Comparison of ENCODE assay signal across 21 cellular contexts in the genomic region with DNA sequence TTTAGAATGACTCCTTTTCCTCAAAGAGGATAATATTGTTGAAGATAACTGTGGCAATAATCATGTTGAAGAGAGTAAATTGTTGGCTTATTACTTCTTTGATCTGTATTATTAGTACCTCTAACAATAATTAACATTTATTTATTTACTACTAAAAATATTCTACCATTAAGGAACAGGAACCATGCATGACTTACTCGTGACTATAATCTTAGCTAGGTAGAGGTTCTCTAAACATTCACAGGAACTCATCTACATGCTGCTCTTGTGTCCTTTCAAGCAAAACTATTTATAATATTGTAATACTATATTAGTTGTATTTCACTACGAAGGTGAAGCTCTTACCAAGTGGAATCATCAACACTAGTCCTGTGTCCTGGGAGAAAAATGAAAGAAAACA. TPM values are rescaled to one million over a fixed set of nuclear protein-coding genes. Genes with fewer than 3 reads are reported as not detected.
A peak's percentile ranks its signal among the peaks of the same experiment; 100 is the strongest.
DNase-seq lines count a peak whose midpoint lies in the region; ATAC-seq and TF ChIP-seq lines count a peak whose summit lies in the region.
"Had no signal": no experiment of that assay in that cellular context is flagged by ENCODE, and none has a peak within 500 bp of the region (broad histone marks: within the 10 kb centered on the region; RNA-seq: fewer than 3 reads in every experiment).

No MANE protein-coding gene starts in this region.

- intact Hi-C loops in aorta (cut with DNase I): no loop called here

- H3K4me2 ChIP-seq in BLaER1 (peak overlapping the region; percentile 9; the same call in 1 of the 2 replicates), neural progenitor cell (no peak overlapping the region)

- H3F3A ChIP-seq in neural progenitor cell (ENCODE audit: low read depth): no peaks in the 10 kb centered on the region

- no peak overlapping the region for H3K9ac ChIP-seq in BLaER1
- no peak overlapping the region for H3K9ac ChIP-seq in neural progenitor cell

- 79 to 84% methylated on average over 2 of the region's 2 CpGs for WGBS in aorta, 2 donors

- H3K27me3 ChIP-seq in BLaER1 (no peaks in the 10 kb centered on the region), aorta (ENCODE audit: control insufficient read depth in 1 of 2, insufficient read depth in 2 of 2, low read length in 1 of 2) (no peaks in the 10 kb centered on the region), neural progenitor cell (no peaks in the 10 kb centered on the region)

- H3K36me3 Mint-ChIP-seq in stimulated activated naive B cell treated with anti-CD40 and anti-IgM and Interleukin-4, amounts not matched to agents 10 μg/mL and 1 μg/mL and 100 μg/mL, for 72 hours: peaks cover 18 to 21% of the 10 kb centered on the region in 2 donors
- H3K36me3 Mint-ChIP-seq in neural progenitor cell: no peaks in the 10 kb centered on the region
- H3K36me3 Mint-ChIP-seq: CD4-positive, CD25-positive, alpha-beta regulatory T cell had no signal

- peaks cover 7% of the 10 kb centered on the region; the same call in 1 of the 2 replicates for H3K4me1 ChIP-seq in BLaER1
- H3K4me1 ChIP-seq in aorta (ENCODE audit: control insufficient read depth in 1 of 2, insufficient read depth in 2 of 2, low read length in 2 of 2): no peaks in the 10 kb centered on the region
- H3K4me1 ChIP-seq in neural progenitor cell: no peaks in the 10 kb centered on the region

- TF ChIP-seq CTCF in neural progenitor cell (IDR thresholded peaks at IDR 0.05): no peak

- peak overlapping the region in 1 of 2 donors; percentile 54 for H3K4me3 Mint-ChIP-seq in stimulated activated naive B cell treated with anti-CD40 and anti-IgM and Interleukin-4, amounts not matched to agents 10 μg/mL and 1 μg/mL and 100 μg/mL, for 72 hours
- no peak overlapping the region for H3K4me3 Mint-ChIP-seq in neural progenitor cell
- H3K4me3 Mint-ChIP-seq: CD4-positive, CD25-positive, alpha-beta regulatory T cell; CD8-positive, alpha-beta memory T cell had no signal

- H3K36me3 ChIP-seq in BLaER1 (no peaks in the 10 kb centered on the region), aorta (ENCODE audit: control insufficient read depth in 1 of 2, insufficient read depth in 2 of 2, low read length in 1 of 2) (no peaks in the 10 kb centered on the region), neural progenitor cell (no peaks in the 10 kb centered on the region)

- H3K9me3 ChIP-seq in BLaER1 (peaks cover 34% of the 10 kb centered on the region), aorta (ENCODE audit: control insufficient read depth, low read length) (no peaks in the 10 kb centered on the region), neural progenitor cell (ENCODE audit: low read depth) (no peaks in the 10 kb centered on the region)

- H4K20me1 ChIP-seq in BLaER1: no peaks in the 10 kb centered on the region
- no peaks in the 10 kb centered on the region for H4K20me1 ChIP-seq in neural progenitor cell (ENCODE audit: low read depth)

- H3K27ac ChIP-seq in BLaER1: no peak overlapping the region
- H3K27ac ChIP-seq in aorta (ENCODE audit: low read depth in 1 of 2, low read length in 2 of 2): no peak overlapping the region
- H3K27ac ChIP-seq in neural progenitor cell: no peak overlapping the region

- peaks cover 20 to 43% of the 10 kb centered on the region in 2 donors for H3K4me1 Mint-ChIP-seq in stimulated activated naive B cell treated with anti-CD40 and anti-IgM and Interleukin-4, amounts not matched to agents 10 μg/mL and 1 μg/mL and 100 μg/mL, for 72 hours
- H3K4me1 Mint-ChIP-seq in neural progenitor cell: peaks cover 2% of the 10 kb centered on the region

- H3K27ac Mint-ChIP-seq in stimulated activated naive B cell treated with anti-CD40 and anti-IgM and Interleukin-4, amounts not matched to agents 10 μg/mL and 1 μg/mL and 100 μg/mL, for 72 hours: peak overlapping the region; percentile 69
- H3K27ac Mint-ChIP-seq in neural progenitor cell: no peak overlapping the region
- H3K27ac Mint-ChIP-seq: CD4-positive, CD25-positive, alpha-beta regulatory T cell; CD8-positive, alpha-beta memory T cell; IgD-negative memory B cell had no signal

- no peaks in the 10 kb centered on the region for H3K27me3 Mint-ChIP-seq in stimulated activated naive B cell treated with anti-CD40 and anti-IgM and Interleukin-4, amounts not matched to agents 10 μg/mL and 1 μg/mL and 100 μg/mL, for 72 hours
- no peaks in the 10 kb centered on the region for H3K27me3 Mint-ChIP-seq in neural progenitor cell (ENCODE audit: insufficient read depth, low read depth)
- H3K27me3 Mint-ChIP-seq: CD4-positive, CD25-positive, alpha-beta regulatory T cell; IgD-negative memory B cell had no signal

- no peaks in the 10 kb centered on the region for H3K79me2 ChIP-seq in neural progenitor cell (ENCODE audit: low read depth)

- DNase-seq in kidney tubule cell (ENCODE audit: low spot score) (peak; percentile 62), renal cortical epithelial cell (ENCODE audit: low read depth) (peak; percentile 71), DMS79 treated with DMSO at 0.1 percent for 48 hours (lab: John Stamatoyannopoulos, UW) (no peak), aorta (no peak), neural progenitor cell (ENCODE audit: low spot score) (no peak)
- DNase-seq in stimulated activated naive B cell treated with anti-CD40 and anti-IgM and Interleukin-4, amounts not matched to agents 10 μg/mL and 1 μg/mL and 100 μg/mL, for 72 hours: no peak
- DNase-seq: 8988T; C1 segment of cervical spinal cord; CD4-positive, CD25-positive, alpha-beta regulatory T cell; CD8-positive, alpha-beta memory T cell; COR-L47; GF-D8; GOT3; H7 had no signal

- H3K4me3 ChIP-seq in BLaER1: no peak overlapping the region
- no peak overlapping the region for H3K4me3 ChIP-seq in aorta (ENCODE audit: low read length in 2 of 2)
- no peak overlapping the region for H3K4me3 ChIP-seq in neural progenitor cell
- H3K4me3 ChIP-seq: GM12878 had no signal

- peaks cover 13 to 17% of the 10 kb centered on the region in 2 donors for H3K9me3 Mint-ChIP-seq in stimulated activated naive B cell treated with anti-CD40 and anti-IgM and Interleukin-4, amounts not matched to agents 10 μg/mL and 1 μg/mL and 100 μg/mL, for 72 hours
- peaks cover 14% of the 10 kb centered on the region for H3K9me3 Mint-ChIP-seq in neural progenitor cell

- ATAC-seq in stimulated activated naive B cell treated with anti-CD40 and anti-IgM and Interleukin-4, amounts not matched to agents 10 μg/mL and 1 μg/mL and 100 μg/mL, for 72 hours (replicated peaks): peak in 1 of 2 donors; percentile 28
- no peak for ATAC-seq in aorta (ENCODE audit: low FRiP score)
- ATAC-seq: GM12878, HCT116, HepG2 had no signal

- no peak overlapping the region for H2AFZ ChIP-seq in neural progenitor cell (replicated peaks)

RNA-seq across cellular contexts. Expression of a gene that starts 3.1 kb away (rescaled TPM):
- total RNA-seq in renal cortical epithelial cell: 0.05 and 0.17 TPM in 2 replicates
- total RNA-seq in aorta: under 1 TPM in 1 of 2 donors, not detected in 1; 0.12 TPM
- not detected for polyA plus RNA-seq in aorta
- total RNA-seq in neural progenitor cell (ENCODE audit: low replicate concordance): 0.06 and 0.17 TPM in 2 replicates
- total RNA-seq: A673; CD4-positive, CD25-positive, alpha-beta regulatory T cell; HepG2 had no signal

RNA-seq across cellular contexts. Expression of a gene that starts 22.2 kb away (rescaled TPM):
- total RNA-seq in renal cortical epithelial cell: not detected in 2 replicates
- total RNA-seq in aorta: not detected
- not detected for polyA plus RNA-seq in aorta
- not detected in 2 replicates for total RNA-seq in neural progenitor cell (ENCODE audit: low replicate concordance)
- total RNA-seq: A673; CD4-positive, CD25-positive, alpha-beta regulatory T cell; CD8-positive, alpha-beta memory T cell; GM12878; H7; HepG2 had no signal
- polyA plus RNA-seq: AG04450; CD4-positive, CD25-positive, alpha-beta regulatory T cell; CD8-positive, alpha-beta memory T cell; GM12878; HepG2; IgD-negative memory B cell had no signal

Comparison
In these comparisons a context has a peak if more than half of its experiments do, and no peak if none do; other contexts are left out.
1. DNase-seq: peak in kidney tubule cell (single experiment) and renal cortical epithelial cell (single experiment); none in stimulated activated naive B cell treated with anti-CD40 and anti-IgM and Interleukin-4, amounts not matched to agents 10 μg/mL and 1 μg/mL and 100 μg/mL, for 72 hours (single experiment), DMS79 treated with DMSO at 0.1 percent for 48 hours (single experiment), aorta (0 of 2) and neural progenitor cell (single experiment).